ENCODE assay signal across 8 cellular contexts in the genomic region with DNA sequence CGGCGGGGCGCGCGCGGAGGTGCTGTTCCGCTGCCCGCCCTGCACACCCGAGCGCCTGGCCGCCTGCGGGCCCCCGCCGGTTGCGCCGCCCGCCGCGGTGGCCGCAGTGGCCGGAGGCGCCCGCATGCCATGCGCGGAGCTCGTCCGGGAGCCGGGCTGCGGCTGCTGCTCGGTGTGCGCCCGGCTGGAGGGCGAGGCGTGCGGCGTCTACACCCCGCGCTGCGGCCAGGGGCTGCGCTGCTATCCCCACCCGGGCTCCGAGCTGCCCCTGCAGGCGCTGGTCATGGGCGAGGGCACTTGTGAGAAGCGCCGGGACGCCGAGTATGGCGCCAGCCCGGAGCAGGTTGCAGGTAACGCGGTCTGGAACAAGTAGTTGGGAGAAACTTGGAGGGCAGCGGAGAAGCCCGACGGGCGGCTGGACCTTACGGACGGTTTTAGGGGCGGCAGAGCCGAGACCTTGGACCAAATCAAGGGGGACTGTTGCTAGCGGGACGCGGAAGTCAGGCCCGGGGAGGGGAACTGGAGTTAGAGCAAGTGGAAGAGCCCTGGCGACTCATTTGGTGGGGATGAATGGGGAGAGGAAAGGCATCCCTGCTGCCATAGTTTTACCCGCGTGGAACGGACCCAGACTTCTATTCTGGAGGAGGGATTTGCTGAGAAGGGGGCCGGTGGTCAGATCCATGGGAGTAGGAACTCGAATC. TPM values are rescaled to one million over a fixed set of nuclear protein-coding genes. Genes with fewer than 3 reads are reported as not detected.
DNase-seq lines count a peak whose midpoint lies in the region; TF ChIP-seq lines count a peak whose summit lies in the region.

No MANE protein-coding gene starts in this region.

- H3K4me3 ChIP-seq in esophagus muscularis mucosa (peak overlapping the region; percentile 74 to 84 (median 79)), neuronal stem cell (ENCODE audit: low read length in 2 of 2) (peak overlapping the region; percentile 82 to 92), Karpas-422 (ENCODE audit: low read length) (no peak overlapping the region)

- peak overlapping the region; percentile 97 for H3K9ac ChIP-seq in neuronal stem cell (ENCODE audit: low read depth, low read length, poor library complexity)
- no peak overlapping the region for H3K9ac ChIP-seq in Karpas-422 (ENCODE audit: low read length)

- POLR2A ChIA-PET in RWPE1 (lab: Yijun Ruan, JAX; ENCODE audit: low non-redundant PET), result no interaction called here

- peak overlapping the region; percentile 31 for H4K91ac ChIP-seq in neuronal stem cell (ENCODE audit: low read depth, low read length, poor library complexity)

- intact Hi-C loops in esophagus muscularis mucosa (cut with DNase I), result loop anchor here (5.0 kb wide), 1 partner anchor 46 kb away; no protein-coding TSS in a partner anchor

- TF ChIP-seq CTCF in RWPE1 (conservative IDR thresholded peaks at IDR 0.05; ENCODE audit: low read depth) (no peak), esophagus muscularis mucosa (IDR thresholded peaks at IDR 0.05) (no peak)

- peak overlapping the region; percentile 96 for H3K18ac ChIP-seq in neuronal stem cell (ENCODE audit: low read length)

- peak overlapping the region; percentile 90 for H2BK5ac ChIP-seq in neuronal stem cell (ENCODE audit: low read length)

- H2AK5ac ChIP-seq in neuronal stem cell (ENCODE audit: low read depth, low read length), result peak overlapping the region; percentile 85

- no peak for TF ChIP-seq POLR2A in esophagus muscularis mucosa (IDR thresholded peaks at IDR 0.05; ENCODE audit: low read depth)

- peaks cover 8% of the 10 kb centered on the region for H3K79me1 ChIP-seq in neuronal stem cell (ENCODE audit: low read depth, low read length)

- no peak overlapping the region for H2BK120ac ChIP-seq in neuronal stem cell (ENCODE audit: low read depth, low read length)

- no peak for TF ChIP-seq EP300 in esophagus muscularis mucosa (IDR thresholded peaks at IDR 0.05)

- H2BK15ac ChIP-seq in neuronal stem cell (ENCODE audit: low read length), result peak overlapping the region; percentile 55

- no peak overlapping the region for H4K8ac ChIP-seq in neuronal stem cell (ENCODE audit: low read depth, low read length)

- H2BK12ac ChIP-seq in neuronal stem cell (ENCODE audit: low read length), result peak overlapping the region; percentile 80

- no peak overlapping the region for H3K4ac ChIP-seq in neuronal stem cell (ENCODE audit: low read length)

- peaks cover 0 to 4% (median 0%) of the 10 kb centered on the region in 4 donors for H3K27me3 ChIP-seq in esophagus muscularis mucosa
- no peaks in the 10 kb centered on the region for H3K27me3 ChIP-seq in neuronal stem cell (ENCODE audit: control insufficient read depth in 3 of 3, insufficient read depth in 3 of 3, low read depth in 1 of 3, low read length in 3 of 3)
- no peaks in the 10 kb centered on the region for H3K27me3 ChIP-seq in Karpas-422 (ENCODE audit: low read length)

- H3K9me3 ChIP-seq in esophagus muscularis mucosa (no peaks in the 10 kb centered on the region), neuronal stem cell (replicated peaks in 1 of 2; ENCODE audit: control insufficient read depth in 2 of 2, insufficient read depth in 1 of 2, low read depth in 1 of 2, low read length in 2 of 2) (peaks cover 0 to under 1% of the 10 kb centered on the region in 2 donors), Karpas-422 (ENCODE audit: low read length) (no peaks in the 10 kb centered on the region)

- H4K20me1 ChIP-seq in Karpas-422 (ENCODE audit: insufficient read depth, low read depth, low read length), result no peaks in the 10 kb centered on the region

- CTCF ChIA-PET in RWPE1 (lab: Yijun Ruan, JAX), result interaction anchor here (0.6 kb wide), 1 partner anchor 547 kb away, joined by 3 read pairs; no protein-coding TSS in a partner anchor

- H3K36me3 ChIP-seq in esophagus muscularis mucosa, result no peaks in the 10 kb centered on the region
- H3K36me3 ChIP-seq in neuronal stem cell (replicated peaks in 1 of 2; ENCODE audit: control insufficient read depth in 2 of 2, insufficient read depth in 2 of 2, low read length in 2 of 2), result peaks cover 2 to 15% of the 10 kb centered on the region in 2 donors
- no peaks in the 10 kb centered on the region for H3K36me3 ChIP-seq in Karpas-422 (ENCODE audit: insufficient read depth, low read length)

- no peaks in the 10 kb centered on the region for H3K79me2 ChIP-seq in Karpas-422 (ENCODE audit: low read length)

- H3K4me2 ChIP-seq in neuronal stem cell (ENCODE audit: insufficient read depth, low read length, poor library complexity, severe bottlenecking) (peak overlapping the region; percentile 90), Karpas-422 (ENCODE audit: low read depth, low read length, poor library complexity, severe bottlenecking) (no peak overlapping the region)

- no peaks in the 10 kb centered on the region for H3K9me2 ChIP-seq in Karpas-422 (replicated peaks; ENCODE audit: insufficient read depth, low read length)

- H2AFZ ChIP-seq in neuronal stem cell (ENCODE audit: low read length) (no peak overlapping the region), Karpas-422 (ENCODE audit: low read length) (no peak overlapping the region)

- WGBS in esophagus muscularis mucosa, result 5% methylated on average over 14 of the region's 70 CpGs
- WGBS in neuronal stem cell (ENCODE audit: extremely low coverage in 2 of 2, insufficient read length in 2 of 2, insufficient replicate concordance in 1 of 2), 2 donors, result no CpG with 5 or more reads among the region's 70 CpGs

- H3K4me1 ChIP-seq in esophagus muscularis mucosa (peaks cover 16 to 59% (median 56%) of the 10 kb centered on the region in 4 donors), neuronal stem cell (ENCODE audit: control insufficient read depth in 2 of 2, insufficient read depth in 1 of 2, low read depth in 1 of 2, low read length in 2 of 2) (peaks cover 15 to 16% of the 10 kb centered on the region in 2 donors), Karpas-422 (ENCODE audit: low read length) (peaks cover 6% of the 10 kb centered on the region)

- no peak overlapping the region for H3K23ac ChIP-seq in neuronal stem cell (ENCODE audit: low read depth, low read length, poor library complexity)

- H3K27ac ChIP-seq in RWPE1, result peak overlapping the region; percentile 95
- H3K27ac ChIP-seq in esophagus muscularis mucosa (replicated peaks in 1 of 4), result peak overlapping the region; percentile 76 to 84 (median 81)
- peak overlapping the region; percentile 93 for H3K27ac ChIP-seq in neuronal stem cell (replicated peaks; ENCODE audit: low read length)
- no peak overlapping the region for H3K27ac ChIP-seq in Karpas-422 (ENCODE audit: low read length)

- peak; percentile 69 for DNase-seq in NCI-H748 (lab: John Stamatoyannopoulos, UW; ENCODE audit: unreplicated experiment)
- no peak for DNase-seq in NCI-H748 treated with DMSO at 0.1 percent for 48 hours (lab: John Stamatoyannopoulos, UW)
- no peak for DNase-seq in RWPE1 (ENCODE audit: low spot score)
- DNase-seq in esophagus muscularis mucosa (ENCODE audit: extremely low spot score), result no peak
- DNase-seq in neuronal stem cell (ENCODE audit: low spot score), result no peak
- no peak for DNase-seq in Karpas-422
- no peak for DNase-seq in OCI-M2 (lab: John Stamatoyannopoulos, UW; ENCODE audit: unreplicated experiment)
- no peak for DNase-seq in mucosa of gallbladder (ENCODE audit: low spot score)

- H3K14ac ChIP-seq in neuronal stem cell (ENCODE audit: low read length), result peak overlapping the region; percentile 42

RNA-seq across cellular contexts. Expression of a gene that starts 0.5 kb away (rescaled TPM):
- total RNA-seq in esophagus muscularis mucosa, result 100 to 1,000 TPM; 188 to 446 (median 280) TPM
- polyA plus RNA-seq in neuronal stem cell (2013, experiment 1 of 2), result 479 TPM
- polyA plus RNA-seq in neuronal stem cell (2013, experiment 2 of 2), result 466 TPM
- total RNA-seq in Karpas-422 (2014; rRNA removed; shearing (Covaris generic); ENCODE audit: low replicate concordance), result not detected in 2 replicates
- 27.7 TPM for total RNA-seq in mucosa of gallbladder

Comparison
In these comparisons a context has a peak if more than half of its experiments do, and no peak if none do; other contexts are left out.
1. RNA of a gene that starts 0.5 kb away (total RNA-seq): 188 to 446 TPM in esophagus muscularis mucosa and 27.7 TPM in mucosa of gallbladder (single experiment); not detected in Karpas-422; every median in the first group is over 10 times any median in the second.